23 cellular contexts compared by ENCODE assay signal in the genomic region with DNA sequence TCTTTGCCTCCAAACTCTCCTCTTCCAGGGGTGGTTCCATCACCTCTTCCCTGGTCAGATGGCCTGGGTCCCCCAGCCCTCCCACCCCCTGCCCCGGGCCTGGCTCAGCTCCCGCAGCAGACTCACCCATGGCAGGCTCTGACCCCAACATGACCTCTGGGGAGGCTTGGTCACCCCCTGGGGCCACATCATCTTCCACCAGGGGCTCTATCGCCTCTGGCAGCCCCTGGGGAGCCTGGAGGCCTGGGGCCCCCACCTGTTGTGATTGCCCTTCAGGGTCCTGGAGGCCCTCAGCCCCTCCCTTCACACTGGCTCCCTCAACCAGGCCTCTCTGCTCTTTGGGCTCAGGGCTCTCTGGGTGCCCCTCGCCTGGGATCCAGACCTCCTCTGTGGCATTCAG. TPM values are rescaled to one million over a fixed set of nuclear protein-coding genes. Genes with fewer than 3 reads are reported as not detected.
DNase-seq lines count a peak whose midpoint lies in the region; ATAC-seq, FAIRE-seq and TF ChIP-seq lines count a peak whose summit lies in the region.
"Had no signal": no experiment of that assay in that cellular context is flagged by ENCODE, and none has a peak within 500 bp of the region (broad histone marks: within the 10 kb centered on the region; RNA-seq: fewer than 3 reads in every experiment).

No MANE protein-coding gene starts in this region.

- FAIRE-seq in K562 (lab: Jason Lieb, UNC) = no peak
- FAIRE-seq: keratinocyte had no signal

- H4K20me1 ChIP-seq in H9 (ENCODE audit: control insufficient read depth, insufficient read depth, insufficient read length) (no peaks in the 10 kb centered on the region), K562 (replicated peaks; ENCODE audit: control insufficient read depth, insufficient read depth, low read length) (no peaks in the 10 kb centered on the region)

- in situ Hi-C loops in K562 (cut with MboI) = no loop called here

- H3T11ph ChIP-seq in H9 (ENCODE audit: low read length) = no peak overlapping the region

- H3K79me1 ChIP-seq in H9 (ENCODE audit: insufficient read depth, low read depth, low read length, poor library complexity, severe bottlenecking) = peaks cover 8% of the 10 kb centered on the region

- H3K79me2 ChIP-seq in H9 (ENCODE audit: insufficient read depth, low read length) (peaks cover 4% of the 10 kb centered on the region; the same call in 1 of the 2 replicates), K562 (ENCODE audit: control insufficient read depth, insufficient read depth, low read length) (no peaks in the 10 kb centered on the region)

- no peak overlapping the region for H3K4ac ChIP-seq in H9 (ENCODE audit: low read depth, low read length)

- H3K36me3 Mint-ChIP-seq in H9 (ENCODE audit: insufficient read depth in 1 of 3, low read depth in 3 of 3) = peaks cover 35 to 48% (median 38%) of the 10 kb centered on the region in 3 experiments
- peaks cover 6% of the 10 kb centered on the region for H3K36me3 Mint-ChIP-seq in chondrocyte (ENCODE audit: low read depth)
- H3K36me3 Mint-ChIP-seq: activated CD8-positive, alpha-beta memory T cell treated with anti-CD3 and anti-CD28 coated beads, Interleukin-2, amount 10 ng/mL, durations not matched to agents 7 days and 5 days; activated naive CD8-positive, alpha-beta T cell treated with anti-CD3 and anti-CD28 coated beads, Interleukin-2, amount 10 ng/mL, durations not matched to agents 7 days and 5 days; CD4-positive, alpha-beta memory T cell had no signal

- no peak overlapping the region for H3K18ac ChIP-seq in H9 (ENCODE audit: insufficient read length, low read depth, low read length)

- H3K9me3 Mint-ChIP-seq in H9 = peaks cover 2 to 3% of the 10 kb centered on the region in 2 experiments; a peak in 3 of 5 replicates
- H3K9me3 Mint-ChIP-seq in chondrocyte (ENCODE audit: low read depth) = no peaks in the 10 kb centered on the region
- H3K9me3 Mint-ChIP-seq: activated naive CD8-positive, alpha-beta T cell treated with anti-CD3 and anti-CD28 coated beads, Interleukin-2, amount 10 ng/mL, durations not matched to agents 7 days and 5 days; activated T-helper 2 cell treated with anti-CD3 and anti-CD28 coated beads, Interferon-gamma antibody, Interleukin-2, Interleukin-4, amounts not matched to agents 10 μg/mL and 5 μg/mL and 100 μg/mL, durations not matched to agents 14 hours and 24 hours and 36 hours; mesothelial cell of epicardium had no signal

- H3K27me3 ChIP-seq in H9 (ENCODE audit: insufficient read depth, low read length) = no peaks in the 10 kb centered on the region
- H3K27me3 ChIP-seq in K562 (ENCODE audit: control insufficient read depth in 2 of 2, insufficient read depth in 2 of 2, low read length in 2 of 2) = no peaks in the 10 kb centered on the region
- H3K27me3 ChIP-seq in lower lobe of right lung (ENCODE audit: low read depth) = peaks cover 7% of the 10 kb centered on the region
- H3K27me3 ChIP-seq in spleen (replicated peaks in 1 of 7) = peaks cover 0 to 23% (median 0%) of the 10 kb centered on the region in 7 donors

- TF ChIP-seq POLR2A in K562 (conservative IDR thresholded peaks at IDR 0.05) = no peak
- TF ChIP-seq POLR2A in spleen (IDR thresholded peaks at IDR 0.05) = no peak

- H3K4me3 Mint-ChIP-seq in H9 (0 out of 5 replicates have a peak overlapping the region, but pooled peaks of 1 of the 2 experiments have one; percentile 23), chondrocyte (ENCODE audit: unreplicated experiment) (no peak overlapping the region)
- H3K4me3 Mint-ChIP-seq: activated CD8-positive, alpha-beta memory T cell treated with anti-CD3 and anti-CD28 coated beads, Interleukin-2, amount 10 ng/mL, durations not matched to agents 7 days and 5 days; activated naive CD8-positive, alpha-beta T cell treated with anti-CD3 and anti-CD28 coated beads, Interleukin-2, amount 10 ng/mL, durations not matched to agents 7 days and 5 days; CD4-positive, alpha-beta memory T cell; mesothelial cell of epicardium had no signal

- H3K4me1 Mint-ChIP-seq in H9 (peaks cover 84 to 95% of the 10 kb centered on the region in 2 experiments), chondrocyte (ENCODE audit: low read depth) (peaks cover 12% of the 10 kb centered on the region)
- H3K4me1 Mint-ChIP-seq: activated naive CD8-positive, alpha-beta T cell treated with anti-CD3 and anti-CD28 coated beads, Interleukin-2, amount 10 ng/mL, durations not matched to agents 7 days and 5 days had no signal

- H2AK5ac ChIP-seq in H9 (ENCODE audit: insufficient read length, low read length) = no peak overlapping the region

- DNase-seq in H9 = no peak
- peak in 2 of 4 experiments; percentile 42 to 57 for DNase-seq in K562 (ENCODE audit: extremely low read depth in 1 of 4, low spot score in 3 of 4)
- DNase-seq in lower lobe of right lung = no peak
- no peak for DNase-seq in spleen
- DNase-seq in chondrocyte (ENCODE audit: low spot score) = no peak
- DNase-seq in NCI-H2227 (lab: John Stamatoyannopoulos, UW; ENCODE audit: unreplicated experiment) = no peak
- DNase-seq: activated CD4-positive, alpha-beta T cell treated with anti-CD3 and anti-CD28 coated beads for 48 hours; activated CD8-positive, alpha-beta memory T cell treated with anti-CD3 and anti-CD28 coated beads, Interleukin-2, amount 10 ng/mL, durations not matched to agents 7 days and 5 days; activated naive CD8-positive, alpha-beta T cell treated with anti-CD3 and anti-CD28 coated beads, Interleukin-2, amount 10 ng/mL, durations not matched to agents 7 days and 5 days; CD4-positive, alpha-beta memory T cell; DMS153; GF-D8; hypothalamus; NCI-H146; NCI-H2171 treated with DMSO at 0.1 percent for 48 hours; NCI-H82; PC-9; retina; T-helper 1 cell had no signal

- peak overlapping the region; percentile 76 to 92 (median 87); a peak in 5 of 7 replicates for H3K27ac Mint-ChIP-seq in H9
- H3K27ac Mint-ChIP-seq in chondrocyte (ENCODE audit: unreplicated experiment) = no peak overlapping the region
- H3K27ac Mint-ChIP-seq: activated CD8-positive, alpha-beta memory T cell treated with anti-CD3 and anti-CD28 coated beads, Interleukin-2, amount 10 ng/mL, durations not matched to agents 7 days and 5 days; activated naive CD8-positive, alpha-beta T cell treated with anti-CD3 and anti-CD28 coated beads, Interleukin-2, amount 10 ng/mL, durations not matched to agents 7 days and 5 days; activated T-helper 2 cell treated with anti-CD3 and anti-CD28 coated beads, Interferon-gamma antibody, Interleukin-2, Interleukin-4, amounts not matched to agents 10 μg/mL and 5 μg/mL and 100 μg/mL, durations not matched to agents 14 hours and 24 hours and 36 hours; mesothelial cell of epicardium had no signal

- peaks cover 31% of the 10 kb centered on the region; the same call in 1 of the 2 replicates for H3K4me1 ChIP-seq in H9 (ENCODE audit: insufficient read depth, low read length)
- H3K4me1 ChIP-seq in K562 (replicated peaks in 1 of 2; ENCODE audit: control insufficient read depth in 2 of 2, insufficient read depth in 2 of 2, low read length in 2 of 2) = peaks cover 13 to 73% of the 10 kb centered on the region in 2 experiments; a peak in 4 of 5 replicates
- H3K4me1 ChIP-seq in lower lobe of right lung = peaks cover 54% of the 10 kb centered on the region
- peaks cover 12 to 95% (median 63%) of the 10 kb centered on the region in 6 donors for H3K4me1 ChIP-seq in spleen

- H2BK15ac ChIP-seq in H9 (ENCODE audit: low read depth, low read length) = no peak overlapping the region

- no TSS peak for BruUV-seq in K562 (replicated peaks; lab: Mats Ljungman, UMichigan)

- POLR2A ChIA-PET in K562 (lab: Yijun Ruan, JAX) = interaction anchor here (0.6 to 2.9 kb wide), 2 partner anchors 9 to 289 kb away, joined by 3 to 18 read pairs; no protein-coding TSS in a partner anchor

- H2BK5ac ChIP-seq in H9 (ENCODE audit: insufficient read length, low read length) = no peak overlapping the region

- no peak overlapping the region for H4K91ac ChIP-seq in H9 (ENCODE audit: insufficient read length, low read depth, low read length)

- CTCF ChIA-PET in K562 (lab: Yijun Ruan, JAX; ENCODE audit: low intra/inter-chr PET ratio) = no interaction called here

- TF ChIP-seq EP300 in K562 (IDR thresholded peaks at IDR 0.05; ENCODE audit: low read length) = no peak

- H4K8ac ChIP-seq in H9 (replicated peaks; ENCODE audit: insufficient read length, low read depth, low read length) = no peak overlapping the region

- H3K27me3 Mint-ChIP-seq in H9 (ENCODE audit: low read depth) = no peaks in the 10 kb centered on the region; the same call in 1 of the 2 replicates
- H3K27me3 Mint-ChIP-seq in chondrocyte (ENCODE audit: low read depth) = peaks cover 14% of the 10 kb centered on the region

- H2AFZ ChIP-seq in H9 (ENCODE audit: low read length) = no peak overlapping the region
- H2AFZ ChIP-seq in K562 (ENCODE audit: low read depth, low read length) = no peak overlapping the region
- H2AFZ ChIP-seq: PC-9 had no signal

- H3K27ac ChIP-seq in H9 (ENCODE audit: insufficient read length, low read depth, low read length) = no peak overlapping the region
- H3K27ac ChIP-seq in K562 (ENCODE audit: extremely low read depth, low read depth, low read length) = no peak overlapping the region
- H3K27ac ChIP-seq in lower lobe of right lung = peak overlapping the region; percentile 72
- peak overlapping the region; percentile 13 to 87 (median 79) for H3K27ac ChIP-seq in spleen
- H3K27ac ChIP-seq: PC-9 had no signal

- H2BK120ac ChIP-seq in H9 (ENCODE audit: low read depth, low read length, poor library complexity, severe bottlenecking) = no peak overlapping the region

- no peak for ATAC-seq in K562
- ATAC-seq in lower lobe of right lung = no peak
- ATAC-seq in GM18873 (IDR thresholded peaks at IDR 0.05; ENCODE audit: low FRiP score, unreplicated experiment) = no peak
- ATAC-seq: activated CD8-positive, alpha-beta memory T cell treated with anti-CD3 and anti-CD28 coated beads, Interleukin-2, amount 10 ng/mL, durations not matched to agents 7 days and 5 days had no signal

- H3K36me3 ChIP-seq in K562 (ENCODE audit: control insufficient read depth, insufficient read depth, low read length) (no peaks in the 10 kb centered on the region), lower lobe of right lung (peaks cover 4% of the 10 kb centered on the region), spleen (peaks cover 0 to 32% (median 0%) of the 10 kb centered on the region in 6 donors)

- no CpG with 5 or more reads among the region's 4 CpGs for WGBS in H9 (ENCODE audit: extremely low coverage, insufficient read length, low lambda C conversion rate)
- 26% methylated on average over 3 of the region's 4 CpGs for WGBS in K562 (ENCODE audit: insufficient coverage, low coverage, missing lambda C conversion rate)
- WGBS in spleen, 5 donors = 61 to 93% (median 68%) methylated on average over 4 of the region's 4 CpGs

- H3K9ac ChIP-seq in H9 (ENCODE audit: extremely low read depth, insufficient read length, low read length) (no peak overlapping the region), K562 (ENCODE audit: insufficient read depth in 1 of 2, low read depth in 2 of 2, low read length in 2 of 2) (peak overlapping the region in 1 of 2 experiments; percentile 87; a peak in 2 of 4 replicates)

- H3K9me1 ChIP-seq in K562 (ENCODE audit: control insufficient read depth, insufficient read depth, low read length) = no peaks in the 10 kb centered on the region

- H3K4me3 ChIP-seq in K562 (no peak overlapping the region), lower lobe of right lung (no peak overlapping the region), spleen (no peak overlapping the region)
- H3K4me3 ChIP-seq: PC-9 had no signal

- no peak overlapping the region for H3K4me2 ChIP-seq in H9 (ENCODE audit: insufficient read depth, insufficient read length, low read length)
- no peak overlapping the region for H3K4me2 ChIP-seq in K562 (ENCODE audit: insufficient read depth, low read length)
- H3K4me2 ChIP-seq: PC-9 had no signal

- TF ChIP-seq CTCF in H9 (conservative IDR thresholded peaks at IDR 0.05) (no peak), K562 (IDR thresholded peaks at IDR 0.05 in 2 of 3, conservative IDR thresholded peaks at IDR 0.05 in 1 of 3; ENCODE audit: insufficient read depth in 2 of 3, low read depth in 1 of 3, low read length in 3 of 3) (no peak), lower lobe of right lung (IDR thresholded peaks at IDR 0.05) (no peak), spleen (IDR thresholded peaks at IDR 0.05 in 8 of 11, conservative IDR thresholded peaks at IDR 0.05 in 3 of 11) (no peak), chondrocyte (IDR thresholded peaks at IDR 0.05) (no peak)

- TF ChIP-seq RAD21 in K562 (CRISPR knock-in tag; conservative IDR thresholded peaks at IDR 0.05 in 1 of 2, IDR thresholded peaks at IDR 0.05 in 1 of 2) = no peak

- H2BK12ac ChIP-seq in H9 (ENCODE audit: insufficient read length, low read depth, low read length) = no peak overlapping the region

- H3K23me2 ChIP-seq in H9 (ENCODE audit: insufficient read length, low read depth, low read length, poor library complexity, severe bottlenecking) = peaks cover 5% of the 10 kb centered on the region

- intact Hi-C loops in K562 (cut with micrococcal nuclease) (no loop called here), lower lobe of right lung (cut with DNase I) (no loop called here), spleen (cut with DNase I; ENCODE audit: low total_unique reads) (no loop called here)

- no peak overlapping the region for H2BK20ac ChIP-seq in H9 (ENCODE audit: low read depth, low read length, poor library complexity, severe bottlenecking)

- H3K56ac ChIP-seq in H9 (ENCODE audit: insufficient read length, low read depth, low read length) = no peak overlapping the region

- H3K23ac ChIP-seq in H9 (ENCODE audit: insufficient read length, low read depth, low read length) = no peak overlapping the region

- no peaks in the 10 kb centered on the region for H3K9me3 ChIP-seq in H9 (ENCODE audit: control insufficient read depth, low read depth, low read length)
- no peaks in the 10 kb centered on the region for H3K9me3 ChIP-seq in K562 (replicated peaks; ENCODE audit: control insufficient read depth, insufficient read depth, low read depth, low read length)
- no peaks in the 10 kb centered on the region for H3K9me3 ChIP-seq in lower lobe of right lung
- H3K9me3 ChIP-seq in spleen = no peaks in the 10 kb centered on the region

- no peak overlapping the region for H4K5ac ChIP-seq in H9 (ENCODE audit: insufficient read length, low read depth, low read length)

- no peak overlapping the region for H3K14ac ChIP-seq in H9 (ENCODE audit: insufficient read depth, low read length)

RNA-seq across cellular contexts. Expression of gene NES, which starts 6.4 kb away (rescaled TPM):
- total RNA-seq in H9 (2021) (167 and 168 TPM in 2 replicates), K562 (2014; rRNA removed) (5.8 and 6.6 TPM in 2 replicates), K562 (2014; rRNA removed; fragmentation: Illumina TruSeq; extraction: Trizol) (3.3 and 4.1 TPM in 2 replicates), K562 (2015; rRNA removed; fragmentation: Illumina TruSeq; extraction: Trizol) (4.8 and 4.9 TPM in 2 replicates), K562 (2021) (5.5 and 8.6 TPM in 2 replicates), lower lobe of right lung (39.8 TPM), spleen (100 to 1,000 TPM in 2 of 7 donors, 10 to 100 TPM in 5; 36.0 to 146 (median 58.3) TPM), chondrocyte (6.0 to 11.6 TPM (median 6.9 TPM) in 3 replicates)
- total RNA-seq in K562 (2011; cell fraction: chromatin; rRNA removed; ENCODE audit: low replicate concordance) = 1.5 and 2.0 TPM in 2 replicates
- 1.7 TPM in 2 replicates for total RNA-seq in K562 (2011; cell fraction: nucleolus; rRNA removed)
- 1.8 and 3.1 TPM in 2 replicates for total RNA-seq in K562 (2011; cell fraction: nucleoplasm; rRNA removed)
- polyA plus RNA-seq in K562 (2011; rRNA removed) (2.7 TPM in 2 replicates), K562 (2014; fragmentation: Illumina TruSeq; extraction: Trizol) (5.4 and 6.3 TPM in 2 replicates), K562 (2014; fragmentation: Nextera tagmentation; extraction: Ambion mirVana) (under 1 TPM; 0.10 to 0.13 TPM), K562 (2014; rRNA removed) (2.5 and 4.2 TPM in 2 replicates), spleen (10 to 100 TPM in 1 of 3 donors, 1 to 10 TPM in 2; 4.3 to 39.5 (median 6.7) TPM)
- 1.5 and 2.5 TPM in 2 replicates for polyA plus RNA-seq in K562 (2011; cell fraction: cytosol; rRNA removed)
- 3.2 and 5.5 TPM in 2 replicates for polyA plus RNA-seq in K562 (2011; cell fraction: nucleus; rRNA removed)
- polyA plus RNA-seq in K562 (2012) = 6.5 and 7.0 TPM in 2 replicates
- polyA minus RNA-seq in K562 (2011; rRNA and poly(A)+ RNA removed) = 2.3 and 2.4 TPM in 2 replicates
- 3.8 and 5.4 TPM in 2 replicates for polyA minus RNA-seq in K562 (2011; cell fraction: cytosol; rRNA and poly(A)+ RNA removed)
- polyA minus RNA-seq in K562 (2011; cell fraction: nucleus; rRNA and poly(A)+ RNA removed) = 1.2 and 1.4 TPM in 2 replicates
- total RNA-seq: activated CD8-positive, alpha-beta memory T cell treated with anti-CD3 and anti-CD28 coated beads, Interleukin-2, amount 10 ng/mL, durations not matched to agents 7 days and 5 days; activated naive CD8-positive, alpha-beta T cell treated with anti-CD3 and anti-CD28 coated beads, Interleukin-2, amount 10 ng/mL, durations not matched to agents 7 days and 5 days; activated T-helper 2 cell treated with anti-CD3 and anti-CD28 coated beads, Interferon-gamma antibody, Interleukin-2, Interleukin-4, amounts not matched to agents 10 μg/mL and 5 μg/mL and 100 μg/mL, durations not matched to agents 14 hours and 24 hours and 36 hours; CD4-positive, alpha-beta memory T cell had no signal
- polyA plus RNA-seq: CD4-positive, alpha-beta memory T cell; keratinocyte had no signal

RNA-seq across cellular contexts. Expression of gene BCAN, which starts 28.9 kb away (rescaled TPM):
- total RNA-seq in H9 (2021) = 0.88 and 1.2 TPM in 2 replicates
- 0.12 TPM in 1 of 2 replicates, not detected in the other for total RNA-seq in K562 (2011; cell fraction: chromatin; rRNA removed; ENCODE audit: low replicate concordance)
- total RNA-seq in K562 (2011; cell fraction: nucleolus; rRNA removed) = 0.17 and 0.26 TPM in 2 replicates
- not detected in 2 replicates for total RNA-seq in K562 (2011; cell fraction: nucleoplasm; rRNA removed)
- total RNA-seq in K562 (2014; rRNA removed) = 0.12 TPM in 1 of 2 replicates, not detected in the other
- not detected in 2 replicates for total RNA-seq in K562 (2014; rRNA removed; fragmentation: Illumina TruSeq; extraction: Trizol)
- total RNA-seq in K562 (2015; rRNA removed; fragmentation: Illumina TruSeq; extraction: Trizol) = 0.08 TPM in 1 of 2 replicates, not detected in the other
- total RNA-seq in K562 (2021) = 0.22 TPM in 1 of 2 replicates, not detected in the other
- 0.06 and 0.09 TPM in 2 replicates for polyA plus RNA-seq in K562 (2011; rRNA removed)
- 0.04 and 0.25 TPM in 2 replicates for polyA plus RNA-seq in K562 (2011; cell fraction: cytosol; rRNA removed)
- polyA plus RNA-seq in K562 (2011; cell fraction: nucleus; rRNA removed) = 0.06 and 0.21 TPM in 2 replicates
- 0.35 and 0.52 TPM in 2 replicates for polyA plus RNA-seq in K562 (2012)
- polyA plus RNA-seq in K562 (2014; fragmentation: Illumina TruSeq; extraction: Trizol) = 0.19 and 0.33 TPM in 2 replicates
- under 1 TPM in 1 of 2 experiments, not detected in 1; 0.04 TPM for polyA plus RNA-seq in K562 (2014; fragmentation: Nextera tagmentation; extraction: Ambion mirVana)
- 0.22 and 0.23 TPM in 2 replicates for polyA plus RNA-seq in K562 (2014; rRNA removed)
- not detected in 2 replicates for polyA minus RNA-seq in K562 (2011; rRNA and poly(A)+ RNA removed)
- not detected in 2 replicates for polyA minus RNA-seq in K562 (2011; cell fraction: cytosol; rRNA and poly(A)+ RNA removed)
- not detected in 2 replicates for polyA minus RNA-seq in K562 (2011; cell fraction: nucleus; rRNA and poly(A)+ RNA removed)
- not detected for total RNA-seq in lower lobe of right lung
- not detected for total RNA-seq in spleen
- polyA plus RNA-seq in spleen = under 1 TPM in 2 of 3 donors, not detected in 1; 0.10 to 0.11 TPM
- 1.3 TPM in 1 of 3 replicates, not detected in the others for total RNA-seq in chondrocyte
- total RNA-seq: activated naive CD8-positive, alpha-beta T cell treated with anti-CD3 and anti-CD28 coated beads, Interleukin-2, amount 10 ng/mL, durations not matched to agents 7 days and 5 days; activated T-helper 2 cell treated with anti-CD3 and anti-CD28 coated beads, Interferon-gamma antibody, Interleukin-2, Interleukin-4, amounts not matched to agents 10 μg/mL and 5 μg/mL and 100 μg/mL, durations not matched to agents 14 hours and 24 hours and 36 hours; CD4-positive, alpha-beta memory T cell; PC-9 had no signal
- polyA plus RNA-seq: CD4-positive, alpha-beta memory T cell; keratinocyte had no signal

RNA-seq across cellular contexts. Expression of gene CRABP2, which starts 34.6 kb away (rescaled TPM):
- total RNA-seq in H9 (2021) = 180 and 184 TPM in 2 replicates
- total RNA-seq in K562 (2011; cell fraction: chromatin; rRNA removed; ENCODE audit: low replicate concordance) = 0.86 TPM in 1 of 2 replicates, not detected in the other
- total RNA-seq in K562 (2011; cell fraction: nucleolus; rRNA removed) = 0.39 and 1.0 TPM in 2 replicates
- total RNA-seq in K562 (2011; cell fraction: nucleoplasm; rRNA removed) = 0.44 TPM in 1 of 2 replicates, not detected in the other
- 0.86 and 1.2 TPM in 2 replicates for total RNA-seq in K562 (2014; rRNA removed)
- total RNA-seq in K562 (2014; rRNA removed; fragmentation: Illumina TruSeq; extraction: Trizol) = 0.32 and 0.36 TPM in 2 replicates
- total RNA-seq in K562 (2015; rRNA removed; fragmentation: Illumina TruSeq; extraction: Trizol) = 0.72 and 1.3 TPM in 2 replicates
- total RNA-seq in K562 (2021) = 1.5 and 1.6 TPM in 2 replicates
- polyA plus RNA-seq in K562 (2011; rRNA removed) = 0.50 and 1.5 TPM in 2 replicates
- polyA plus RNA-seq in K562 (2011; cell fraction: cytosol; rRNA removed) = 0.58 and 1.3 TPM in 2 replicates
- 1.8 and 2.6 TPM in 2 replicates for polyA plus RNA-seq in K562 (2011; cell fraction: nucleus; rRNA removed)
- 2.6 and 2.9 TPM in 2 replicates for polyA plus RNA-seq in K562 (2012)
- polyA plus RNA-seq in K562 (2014; fragmentation: Illumina TruSeq; extraction: Trizol) = 1.9 and 2.5 TPM in 2 replicates
- polyA plus RNA-seq in K562 (2014; fragmentation: Nextera tagmentation; extraction: Ambion mirVana) = under 1 TPM; 0.30 to 0.52 TPM
- 0.82 and 1.2 TPM in 2 replicates for polyA plus RNA-seq in K562 (2014; rRNA removed)
- polyA minus RNA-seq in K562 (2011; rRNA and poly(A)+ RNA removed) = 0.28 and 0.72 TPM in 2 replicates
- polyA minus RNA-seq in K562 (2011; cell fraction: cytosol; rRNA and poly(A)+ RNA removed) = not detected in 2 replicates
- polyA minus RNA-seq in K562 (2011; cell fraction: nucleus; rRNA and poly(A)+ RNA removed) = not detected in 2 replicates
- total RNA-seq in lower lobe of right lung = 2.1 TPM
- 10 to 100 TPM in 1 of 7 donors, 1 to 10 TPM in 6; 1.2 to 13.1 (median 3.8) TPM for total RNA-seq in spleen
- 1 to 10 TPM; 1.2 to 5.3 (median 1.8) TPM for polyA plus RNA-seq in spleen
- total RNA-seq in chondrocyte = 88.7 to 193 TPM (median 93.5 TPM) in 3 replicates

RNA-seq across cellular contexts. Expression of gene HAPLN2, which starts 51.6 kb away (rescaled TPM):
- total RNA-seq in H9 (2021) = 0.44 and 0.46 TPM in 2 replicates
- 1.4 TPM in 1 of 2 replicates, not detected in the other for total RNA-seq in K562 (2011; cell fraction: chromatin; rRNA removed; ENCODE audit: low replicate concordance)
- total RNA-seq in K562 (2011; cell fraction: nucleolus; rRNA removed) = 3.0 TPM in 2 replicates
- total RNA-seq in K562 (2011; cell fraction: nucleoplasm; rRNA removed) = 0.53 and 0.88 TPM in 2 replicates
- 3.1 and 3.8 TPM in 2 replicates for total RNA-seq in K562 (2014; rRNA removed)
- not detected in 2 replicates for total RNA-seq in K562 (2014; rRNA removed; fragmentation: Illumina TruSeq; extraction: Trizol)
- total RNA-seq in K562 (2015; rRNA removed; fragmentation: Illumina TruSeq; extraction: Trizol) = 0.14 and 0.19 TPM in 2 replicates
- total RNA-seq in K562 (2021) = 3.6 and 5.2 TPM in 2 replicates
- polyA plus RNA-seq in K562 (2011; rRNA removed) = 0.39 and 0.76 TPM in 2 replicates
- 1.3 and 4.1 TPM in 2 replicates for polyA plus RNA-seq in K562 (2011; cell fraction: cytosol; rRNA removed)
- polyA plus RNA-seq in K562 (2011; cell fraction: nucleus; rRNA removed) = 6.5 and 10.9 TPM in 2 replicates
- 0.95 and 3.3 TPM in 2 replicates for polyA plus RNA-seq in K562 (2012)
- polyA plus RNA-seq in K562 (2014; fragmentation: Illumina TruSeq; extraction: Trizol) = 0.17 TPM in 1 of 2 replicates, not detected in the other
- polyA plus RNA-seq in K562 (2014; fragmentation: Nextera tagmentation; extraction: Ambion mirVana) = not detected
- 4.4 and 4.5 TPM in 2 replicates for polyA plus RNA-seq in K562 (2014; rRNA removed)
- 0.35 TPM in 1 of 2 replicates, not detected in the other for polyA minus RNA-seq in K562 (2011; rRNA and poly(A)+ RNA removed)
- not detected in 2 replicates for polyA minus RNA-seq in K562 (2011; cell fraction: cytosol; rRNA and poly(A)+ RNA removed)
- 3.1 and 3.8 TPM in 2 replicates for polyA minus RNA-seq in K562 (2011; cell fraction: nucleus; rRNA and poly(A)+ RNA removed)
- total RNA-seq in lower lobe of right lung = 0.21 TPM
- total RNA-seq in spleen = 1 to 10 TPM in 1 of 7 donors, under 1 TPM in 2, not detected in 4; 0.20 to 1.1 (median 0.46) TPM
- polyA plus RNA-seq in spleen = under 1 TPM; 0.22 to 0.80 (median 0.27) TPM
- total RNA-seq in chondrocyte = 0.36 TPM in 1 of 3 replicates, not detected in the others
- total RNA-seq: activated CD8-positive, alpha-beta memory T cell treated with anti-CD3 and anti-CD28 coated beads, Interleukin-2, amount 10 ng/mL, durations not matched to agents 7 days and 5 days; activated T-helper 2 cell treated with anti-CD3 and anti-CD28 coated beads, Interferon-gamma antibody, Interleukin-2, Interleukin-4, amounts not matched to agents 10 μg/mL and 5 μg/mL and 100 μg/mL, durations not matched to agents 14 hours and 24 hours and 36 hours; CD4-positive, alpha-beta memory T cell; PC-9 had no signal
- polyA plus RNA-seq: CD4-positive, alpha-beta memory T cell; keratinocyte had no signal

RNA-seq across cellular contexts. Expression of gene METTL25B, which starts 57.5 kb away (rescaled TPM):
- 24.4 and 26.2 TPM in 2 replicates for total RNA-seq in H9 (2021)
- total RNA-seq in K562 (2011; cell fraction: chromatin; rRNA removed; ENCODE audit: low replicate concordance) = 50.1 and 117 TPM in 2 replicates
- 103 and 114 TPM in 2 replicates for total RNA-seq in K562 (2011; cell fraction: nucleolus; rRNA removed)
- total RNA-seq in K562 (2011; cell fraction: nucleoplasm; rRNA removed) = 74.6 and 83.1 TPM in 2 replicates
- total RNA-seq in K562 (2014; rRNA removed) = 33.1 and 39.1 TPM in 2 replicates
- total RNA-seq in K562 (2014; rRNA removed; fragmentation: Illumina TruSeq; extraction: Trizol) = 17.8 and 26.3 TPM in 2 replicates
- total RNA-seq in K562 (2015; rRNA removed; fragmentation: Illumina TruSeq; extraction: Trizol) = 27.0 and 30.3 TPM in 2 replicates
- 46.3 and 48.3 TPM in 2 replicates for total RNA-seq in K562 (2021)
- 37.1 and 46.1 TPM in 2 replicates for polyA plus RNA-seq in K562 (2011; rRNA removed)
- 44.7 and 53.0 TPM in 2 replicates for polyA plus RNA-seq in K562 (2011; cell fraction: cytosol; rRNA removed)
- polyA plus RNA-seq in K562 (2011; cell fraction: nucleus; rRNA removed) = 79.3 and 98.8 TPM in 2 replicates
- 34.9 and 66.4 TPM in 2 replicates for polyA plus RNA-seq in K562 (2012)
- 33.9 and 37.7 TPM in 2 replicates for polyA plus RNA-seq in K562 (2014; fragmentation: Illumina TruSeq; extraction: Trizol)
- 10 to 100 TPM in 1 of 2 experiments, 1 to 10 TPM in 1; 7.7 to 13.2 TPM for polyA plus RNA-seq in K562 (2014; fragmentation: Nextera tagmentation; extraction: Ambion mirVana)
- 41.8 and 57.4 TPM in 2 replicates for polyA plus RNA-seq in K562 (2014; rRNA removed)
- polyA minus RNA-seq in K562 (2011; rRNA and poly(A)+ RNA removed) = 17.4 and 21.8 TPM in 2 replicates
- polyA minus RNA-seq in K562 (2011; cell fraction: cytosol; rRNA and poly(A)+ RNA removed) = 20.6 and 27.1 TPM in 2 replicates
- polyA minus RNA-seq in K562 (2011; cell fraction: nucleus; rRNA and poly(A)+ RNA removed) = 25.0 and 34.1 TPM in 2 replicates
- total RNA-seq in lower lobe of right lung = 41.0 TPM
- total RNA-seq in spleen = 10 to 100 TPM; 23.2 to 41.1 (median 32.4) TPM
- polyA plus RNA-seq in spleen = 10 to 100 TPM; 33.0 to 43.8 (median 42.9) TPM
- total RNA-seq in chondrocyte = 11.4 to 17.1 TPM (median 14.1 TPM) in 3 replicates

Comparison
In these comparisons a context has a peak if more than half of its experiments do, and no peak if none do; other contexts are left out.
1. H3K27ac ChIP-seq: peak in lower lobe of right lung (single experiment) and spleen (8 of 8); none in H9 (single experiment) and K562 (single experiment).